Comparison of ENCODE assay signal across 8 cellular contexts in genomic region chr1:243748706-243749283, GRCh38.
DNase-seq lines count a peak whose midpoint lies in the region; ATAC-seq and TF ChIP-seq lines count a peak whose summit lies in the region.

No MANE protein-coding gene starts in this region.

- intact Hi-C loops in esophagus squamous epithelium (cut with DNase I), result loop anchor here (10.0 kb wide), 1 partner anchor 404 kb away; no protein-coding TSS in a partner anchor

- H3K4me1 ChIP-seq in esophagus squamous epithelium, result peaks cover 0 to 9% (median 7%) of the 10 kb centered on the region in 3 donors

- no peak overlapping the region for H3K27ac Mint-ChIP-seq in nephron progenitor cell

- peak; percentile 33 for DNase-seq in CMK (ENCODE audit: low read depth)
- peak; percentile 79 for DNase-seq in NCI-H1436 treated with DMSO at 0.1 percent for 48 hours (lab: John Stamatoyannopoulos, UW)
- peak; percentile 76 for DNase-seq in SKM-1 (lab: John Stamatoyannopoulos, UW; ENCODE audit: unreplicated experiment)
- DNase-seq in esophagus squamous epithelium (lab: John Stamatoyannopoulos, UW), result no peak
- DNase-seq in nephron progenitor cell, result no peak
- DNase-seq in activated CD4-positive, CD25-positive, alpha-beta regulatory T cell (lab: John Stamatoyannopoulos, UW), result no peak

- WGBS in esophagus squamous epithelium, 2 donors, result 29 to 30% methylated on average over 3 of the region's 3 CpGs

- no peaks in the 10 kb centered on the region for H3K36me3 ChIP-seq in esophagus squamous epithelium

- no peak overlapping the region for H3K4me3 ChIP-seq in esophagus squamous epithelium

- no peaks in the 10 kb centered on the region for H3K9me3 ChIP-seq in esophagus squamous epithelium

- no peak for TF ChIP-seq POLR2A in esophagus squamous epithelium (IDR thresholded peaks at IDR 0.05)

- peak; percentile 50 to 74 (median 66) for TF ChIP-seq CTCF in esophagus squamous epithelium (IDR thresholded peaks at IDR 0.05)
- peak; percentile 74 for TF ChIP-seq CTCF in nephron progenitor cell (IDR thresholded peaks at IDR 0.05)

- H3K9me3 Mint-ChIP-seq in nephron progenitor cell, result peaks cover 4% of the 10 kb centered on the region

- no peak overlapping the region for H3K27ac ChIP-seq in esophagus squamous epithelium

- H3K27me3 Mint-ChIP-seq in nephron progenitor cell (ENCODE audit: low read depth, poor library complexity), result no peaks in the 10 kb centered on the region

- H3K27me3 ChIP-seq in esophagus squamous epithelium, result no peaks in the 10 kb centered on the region

- H3K4me3 Mint-ChIP-seq in nephron progenitor cell, result no peak overlapping the region

- peaks cover 10% of the 10 kb centered on the region for H3K4me1 Mint-ChIP-seq in nephron progenitor cell

- H3K36me3 Mint-ChIP-seq in nephron progenitor cell (ENCODE audit: low read depth), result peaks cover 8% of the 10 kb centered on the region

- peak; percentile 99 for ATAC-seq in GM18867 (IDR thresholded peaks at IDR 0.05; ENCODE audit: unreplicated experiment)
- ATAC-seq in HG02973 (IDR thresholded peaks at IDR 0.05; ENCODE audit: unreplicated experiment), result peak; percentile 95

Comparison
In these comparisons a context has a peak if more than half of its experiments do, and no peak if none do; other contexts are left out.
1. DNase-seq: peak in CMK (single experiment), NCI-H1436 treated with DMSO at 0.1 percent for 48 hours (single experiment) and SKM-1 (single experiment); none in esophagus squamous epithelium (single experiment), nephron progenitor cell (single experiment) and activated CD4-positive, CD25-positive, alpha-beta regulatory T cell (0 of 4).